In genomic region chr16:30557950-30558788, GRCh38 we compare ENCODE assay signal across 1 cellular context.
A peak's percentile ranks its signal among the peaks of the same experiment; 100 is the strongest.
TF ChIP-seq lines count a peak whose summit lies in the region.

Gene ZNF764, minus strand, starts transcription at chr16:30558374. Its CDS starts 192 bp downstream, at chr16:30558182.

TF ChIP-seq in K562, 482 proteins besides CTCF, POLR2A, EP300 and RAD21 (continued from another document):
- TF ChIP-seq ZBTB9 (CRISPR knock-in tag; IDR thresholded peaks at IDR 0.05) (0 out of 2 replicates have a peak, but pooled peaks have one; percentile 45), NFIC (IDR thresholded peaks at IDR 0.05) (peak; percentile 50; the same call in 1 of the 2 replicates), ZNF274 (IDR thresholded peaks at IDR 0.05; ENCODE audit: borderline replicate concordance, low read depth, low read length) (no peak)
